Comparison of ENCODE assay signal across 1 cellular context in the genomic region with DNA sequence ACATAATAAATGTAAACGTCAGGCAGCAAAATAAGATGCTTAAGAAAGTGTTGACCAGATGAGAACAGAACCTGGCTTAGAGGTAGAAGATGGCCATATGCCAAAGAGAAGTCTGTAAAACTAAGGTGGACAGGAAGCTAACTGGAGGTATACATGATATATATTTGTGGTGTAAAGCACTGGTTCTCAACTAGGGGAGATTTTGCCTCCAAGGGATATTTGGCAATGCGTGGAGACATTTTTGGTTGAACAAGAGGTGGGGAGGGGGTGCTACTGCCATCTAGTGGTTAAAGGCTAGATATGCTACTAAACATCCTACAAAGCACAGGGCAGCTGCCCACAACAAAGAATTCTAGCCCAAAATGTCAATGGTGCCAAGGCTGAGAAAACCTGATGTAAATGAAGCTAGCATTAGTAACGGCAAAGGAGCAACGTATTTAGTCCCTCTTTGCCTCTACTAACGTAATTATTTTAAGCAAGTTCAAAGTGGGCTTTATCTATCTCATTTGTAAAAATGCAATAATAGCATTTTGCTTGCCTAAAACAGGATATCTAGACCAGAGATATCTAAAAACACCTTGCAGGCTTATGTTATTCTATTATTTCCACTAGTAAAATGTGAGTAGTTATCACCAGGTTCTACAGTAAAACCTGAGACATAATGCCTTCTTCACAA.
TF ChIP-seq lines count a peak whose summit lies in the region.

No MANE protein-coding gene starts in this region.

TF ChIP-seq in GM12878, 131 proteins besides CTCF, POLR2A, EP300 and RAD21 (continued from another document):
- TF ChIP-seq, protein P1, sequence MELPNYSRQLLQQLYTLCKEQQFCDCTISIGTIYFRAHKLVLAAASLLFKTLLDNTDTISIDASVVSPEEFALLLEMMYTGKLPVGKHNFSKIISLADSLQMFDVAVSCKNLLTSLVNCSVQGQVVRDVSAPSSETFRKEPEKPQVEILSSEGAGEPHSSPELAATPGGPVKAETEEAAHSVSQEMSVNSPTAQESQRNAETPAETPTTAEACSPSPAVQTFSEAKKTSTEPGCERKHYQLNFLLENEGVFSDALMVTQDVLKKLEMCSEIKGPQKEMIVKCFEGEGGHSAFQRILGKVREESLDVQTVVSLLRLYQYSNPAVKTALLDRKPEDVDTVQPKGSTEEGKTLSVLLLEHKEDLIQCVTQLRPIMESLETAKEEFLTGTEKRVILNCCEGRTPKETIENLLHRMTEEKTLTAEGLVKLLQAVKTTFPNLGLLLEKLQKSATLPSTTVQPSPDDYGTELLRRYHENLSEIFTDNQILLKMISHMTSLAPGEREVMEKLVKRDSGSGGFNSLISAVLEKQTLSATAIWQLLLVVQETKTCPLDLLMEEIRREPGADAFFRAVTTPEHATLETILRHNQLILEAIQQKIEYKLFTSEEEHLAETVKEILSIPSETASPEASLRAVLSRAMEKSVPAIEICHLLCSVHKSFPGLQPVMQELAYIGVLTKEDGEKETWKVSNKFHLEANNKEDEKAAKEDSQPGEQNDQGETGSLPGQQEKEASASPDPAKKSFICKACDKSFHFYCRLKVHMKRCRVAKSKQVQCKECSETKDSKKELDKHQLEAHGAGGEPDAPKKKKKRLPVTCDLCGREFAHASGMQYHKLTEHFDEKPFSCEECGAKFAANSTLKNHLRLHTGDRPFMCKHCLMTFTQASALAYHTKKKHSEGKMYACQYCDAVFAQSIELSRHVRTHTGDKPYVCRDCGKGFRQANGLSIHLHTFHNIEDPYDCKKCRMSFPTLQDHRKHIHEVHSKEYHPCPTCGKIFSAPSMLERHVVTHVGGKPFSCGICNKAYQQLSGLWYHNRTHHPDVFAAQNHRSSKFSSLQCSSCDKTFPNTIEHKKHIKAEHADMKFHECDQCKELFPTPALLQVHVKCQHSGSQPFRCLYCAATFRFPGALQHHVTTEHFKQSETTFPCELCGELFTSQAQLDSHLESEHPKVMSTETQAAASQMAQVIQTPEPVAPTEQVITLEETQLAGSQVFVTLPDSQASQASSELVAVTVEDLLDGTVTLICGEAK (IDR thresholded peaks at IDR 0.05; ENCODE audit: borderline replicate concordance): no peak
- TF ChIP-seq CBX5 (IDR thresholded peaks at IDR 0.05; ENCODE audit: low read depth) (peak; percentile 93), YY1 (IDR thresholded peaks at IDR 0.05; ENCODE audit: low read depth, low read length) (peak; percentile 84), JUNB (IDR thresholded peaks at IDR 0.05) (no peak)
